In the genomic region with DNA sequence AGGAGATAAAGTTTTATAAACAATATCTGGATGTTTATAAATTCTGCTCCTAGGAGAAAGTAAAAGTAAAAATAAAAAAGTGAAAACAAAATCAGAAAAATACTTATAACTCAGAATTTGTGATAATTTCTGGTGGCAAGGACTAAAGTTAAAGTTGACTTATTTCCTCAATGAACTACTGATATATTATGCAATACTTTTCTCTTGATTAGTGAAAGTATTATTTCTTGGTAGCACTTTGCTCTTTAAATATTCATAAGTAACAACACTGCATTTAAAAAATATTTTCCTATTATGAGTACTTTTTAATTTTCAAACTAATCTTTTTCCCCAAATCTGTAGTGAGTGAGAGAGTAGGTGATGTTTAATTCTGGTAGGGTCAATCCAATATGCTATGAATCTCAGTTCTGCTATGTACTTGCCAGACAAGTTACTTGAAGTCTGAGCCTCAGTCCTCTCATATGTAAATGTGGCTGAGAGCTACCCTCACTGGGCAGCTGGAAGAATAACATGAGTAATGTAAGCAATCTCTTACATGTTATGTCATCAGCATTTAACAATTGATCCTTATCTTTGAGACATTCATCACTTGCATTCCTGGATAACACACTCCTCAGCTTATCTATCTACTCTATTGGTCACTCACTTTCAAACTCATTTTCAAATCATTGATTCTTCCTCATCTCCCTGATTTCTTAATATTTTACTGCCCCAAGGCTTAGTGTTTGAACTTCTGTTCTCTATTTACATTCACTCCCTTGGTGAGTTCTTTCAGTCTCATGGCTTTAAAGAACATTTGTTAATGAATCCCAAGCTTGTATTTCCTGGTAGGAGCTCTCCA, we compare ENCODE assay signal across 10 cellular contexts.
DNase-seq lines count a peak whose midpoint lies in the region; ATAC-seq, FAIRE-seq and TF ChIP-seq lines count a peak whose summit lies in the region.
"Had no signal": no experiment of that assay in that cellular context is flagged by ENCODE, and none has a peak within 500 bp of the region (broad histone marks: within the 10 kb centered on the region; RNA-seq: fewer than 3 reads in every experiment).

No MANE protein-coding gene starts in this region.

- peak; percentile 63 for DNase-seq in GM23338 (ENCODE audit: low spot score)
- DNase-seq in RCC 7860 (ENCODE audit: low spot score), result peak; percentile 78
- DNase-seq in fibroblast of peridontal ligament (ENCODE audit: extremely low read depth), result peak; percentile 83
- peak; percentile 89 for DNase-seq in renal cortical epithelial cell (ENCODE audit: low read depth)
- no peak for DNase-seq in NCI-H187 treated with DMSO at 0.1 percent for 48 hours (lab: John Stamatoyannopoulos, UW)
- no peak for DNase-seq in posterior vena cava (ENCODE audit: low spot score)
- no peak for DNase-seq in NCI-H774 (lab: John Stamatoyannopoulos, UW)
- no peak for DNase-seq in amygdala (lab: John Stamatoyannopoulos, UW)
- DNase-seq: naive B cell, NCI-H2029 had no signal

- H3K4me3 ChIP-seq in GM23338, result no peak overlapping the region

- peak; percentile 94 for ATAC-seq in GM23338

- no peak overlapping the region for H2AFZ ChIP-seq in GM23338

- H3K27ac Mint-ChIP-seq in GM23338, result peak overlapping the region; percentile 89

- H3K9me2 ChIP-seq in GM23338 (ENCODE audit: insufficient read depth), result no peaks in the 10 kb centered on the region

- peak; percentile 63 for FAIRE-seq in RCC 7860 (lab: Jason Lieb, UNC)

- intact Hi-C loops in posterior vena cava (cut with DNase I), result no loop called here

- no peaks in the 10 kb centered on the region for H3F3A ChIP-seq in GM23338 (replicated peaks; ENCODE audit: low read depth)

- H3K36me3 ChIP-seq in GM23338 (ENCODE audit: insufficient read depth), result no peaks in the 10 kb centered on the region

- no peak for TF ChIP-seq CTCF in GM23338 (conservative IDR thresholded peaks at IDR 0.05; ENCODE audit: low read depth in 2 of 2)

- H3K79me2 ChIP-seq in GM23338 (replicated peaks; ENCODE audit: insufficient read depth), result no peaks in the 10 kb centered on the region

- H3K4me2 ChIP-seq in GM23338, result peak overlapping the region; percentile 41

- H3K9me3 Mint-ChIP-seq in GM23338, result no peaks in the 10 kb centered on the region
- H3K9me3 Mint-ChIP-seq: naive B cell had no signal

- no peaks in the 10 kb centered on the region for H3K27me3 ChIP-seq in GM23338 (ENCODE audit: insufficient read depth)

- H3K36me3 Mint-ChIP-seq in GM23338 (ENCODE audit: low read depth), result no peaks in the 10 kb centered on the region

- H3K27me3 Mint-ChIP-seq in GM23338 (ENCODE audit: insufficient read depth, low read depth, poor library complexity), result no peaks in the 10 kb centered on the region
- H3K27me3 Mint-ChIP-seq: naive B cell had no signal

- peaks cover 41% of the 10 kb centered on the region for H3K4me1 Mint-ChIP-seq in GM23338

- peak overlapping the region; percentile 40 for H3K27ac ChIP-seq in GM23338 (ENCODE audit: low read depth)

- peaks cover 49% of the 10 kb centered on the region for H3K4me1 ChIP-seq in GM23338 (ENCODE audit: insufficient read depth)

- peak overlapping the region; percentile 11; the same call in 2 of the 3 replicates for H3K4me3 Mint-ChIP-seq in GM23338
- H3K4me3 Mint-ChIP-seq: naive B cell had no signal

- no peaks in the 10 kb centered on the region for H4K20me1 ChIP-seq in GM23338 (replicated peaks; ENCODE audit: insufficient read depth)

TF ChIP-seq in GM23338, 12 proteins besides CTCF, POLR2A, EP300 and RAD21 (continues in another document):
- no peak for TF ChIP-seq JUNB (IDR thresholded peaks at IDR 0.05; ENCODE audit: unreplicated experiment)
- TF ChIP-seq ETS1 (IDR thresholded peaks at IDR 0.05), result no peak
- TF ChIP-seq REST (IDR thresholded peaks at IDR 0.05; ENCODE audit: unreplicated experiment), result no peak
- TF ChIP-seq EZH2 (IDR thresholded peaks at IDR 0.05; ENCODE audit: low read depth, unreplicated experiment), result no peak
- TF ChIP-seq POLR2AphosphoS5 (IDR thresholded peaks at IDR 0.05; ENCODE audit: low read depth), result no peak
- no peak for TF ChIP-seq EZH2phosphoT487 (IDR thresholded peaks at IDR 0.05; ENCODE audit: unreplicated experiment)
- TF ChIP-seq ZNF331 (CRISPR knock-in tag; IDR thresholded peaks at IDR 0.05; ENCODE audit: low read depth), result no peak
- no peak for TF ChIP-seq CREB1 (CRISPR knock-in tag; IDR thresholded peaks at IDR 0.05; ENCODE audit: low read depth)

Comparison
In these comparisons a context has a peak if more than half of its experiments do, and no peak if none do; other contexts are left out.
1. DNase-seq: peak in GM23338 (single experiment), RCC 7860 (single experiment), fibroblast of peridontal ligament (single experiment) and renal cortical epithelial cell (single experiment); none in NCI-H187 treated with DMSO at 0.1 percent for 48 hours (single experiment), posterior vena cava (single experiment), NCI-H774 (single experiment) and amygdala (0 of 56).